In the genomic region with DNA sequence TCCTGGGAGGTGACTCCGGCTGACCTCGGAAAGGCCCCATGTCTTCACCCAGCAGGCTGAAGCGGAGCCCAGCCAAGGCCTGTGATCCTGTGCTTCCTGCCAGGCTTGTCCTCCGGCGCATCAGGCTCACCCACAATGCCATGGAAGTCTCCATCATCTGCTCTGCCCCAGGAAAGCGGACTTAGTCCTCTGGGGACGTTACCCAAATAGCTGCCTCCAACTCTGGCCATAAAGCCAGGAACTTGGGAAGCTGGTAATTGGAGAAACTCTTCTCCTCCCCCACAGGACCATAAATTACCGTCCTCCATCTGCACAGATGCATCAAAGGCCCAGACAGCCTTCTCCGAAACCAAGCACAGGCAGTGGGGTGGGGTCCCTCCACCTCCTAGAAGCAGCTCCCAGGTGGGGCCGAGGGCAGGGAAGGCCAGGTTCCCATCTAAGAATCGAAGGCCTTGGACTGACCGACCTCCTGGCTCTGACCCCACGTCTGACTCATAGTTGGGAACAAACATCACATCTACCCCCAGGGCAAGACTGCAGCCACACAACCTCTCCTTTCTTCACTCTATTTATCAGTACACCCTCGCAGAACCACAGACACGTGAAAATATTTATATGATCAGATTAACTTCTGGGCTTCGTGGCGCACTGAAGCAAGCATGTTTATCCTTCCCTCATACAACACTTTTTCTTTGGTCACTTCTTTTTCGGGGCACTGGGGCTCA, we compare ENCODE assay signal across 1 cellular context.
TF ChIP-seq lines count a peak whose summit lies in the region.

No MANE protein-coding gene starts in this region.

TF ChIP-seq in K562, 482 proteins besides CTCF, POLR2A, EP300 and RAD21 (continued from another document):
- TF ChIP-seq, protein P1, sequence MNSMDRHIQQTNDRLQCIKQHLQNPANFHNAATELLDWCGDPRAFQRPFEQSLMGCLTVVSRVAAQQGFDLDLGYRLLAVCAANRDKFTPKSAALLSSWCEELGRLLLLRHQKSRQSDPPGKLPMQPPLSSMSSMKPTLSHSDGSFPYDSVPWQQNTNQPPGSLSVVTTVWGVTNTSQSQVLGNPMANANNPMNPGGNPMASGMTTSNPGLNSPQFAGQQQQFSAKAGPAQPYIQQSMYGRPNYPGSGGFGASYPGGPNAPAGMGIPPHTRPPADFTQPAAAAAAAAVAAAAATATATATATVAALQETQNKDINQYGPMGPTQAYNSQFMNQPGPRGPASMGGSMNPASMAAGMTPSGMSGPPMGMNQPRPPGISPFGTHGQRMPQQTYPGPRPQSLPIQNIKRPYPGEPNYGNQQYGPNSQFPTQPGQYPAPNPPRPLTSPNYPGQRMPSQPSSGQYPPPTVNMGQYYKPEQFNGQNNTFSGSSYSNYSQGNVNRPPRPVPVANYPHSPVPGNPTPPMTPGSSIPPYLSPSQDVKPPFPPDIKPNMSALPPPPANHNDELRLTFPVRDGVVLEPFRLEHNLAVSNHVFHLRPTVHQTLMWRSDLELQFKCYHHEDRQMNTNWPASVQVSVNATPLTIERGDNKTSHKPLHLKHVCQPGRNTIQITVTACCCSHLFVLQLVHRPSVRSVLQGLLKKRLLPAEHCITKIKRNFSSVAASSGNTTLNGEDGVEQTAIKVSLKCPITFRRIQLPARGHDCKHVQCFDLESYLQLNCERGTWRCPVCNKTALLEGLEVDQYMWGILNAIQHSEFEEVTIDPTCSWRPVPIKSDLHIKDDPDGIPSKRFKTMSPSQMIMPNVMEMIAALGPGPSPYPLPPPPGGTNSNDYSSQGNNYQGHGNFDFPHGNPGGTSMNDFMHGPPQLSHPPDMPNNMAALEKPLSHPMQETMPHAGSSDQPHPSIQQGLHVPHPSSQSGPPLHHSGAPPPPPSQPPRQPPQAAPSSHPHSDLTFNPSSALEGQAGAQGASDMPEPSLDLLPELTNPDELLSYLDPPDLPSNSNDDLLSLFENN (IDR thresholded peaks at IDR 0.05; ENCODE audit: low read depth in 2 of 2, low read length in 2 of 2): no peak
- TF ChIP-seq ZNF583 (CRISPR knock-in tag; IDR thresholded peaks at IDR 0.05): no peak
- TF ChIP-seq RBM22 (IDR thresholded peaks at IDR 0.05; ENCODE audit: low read depth, low read length, poor library complexity, severe bottlenecking): no peak
- TF ChIP-seq, protein P2, sequence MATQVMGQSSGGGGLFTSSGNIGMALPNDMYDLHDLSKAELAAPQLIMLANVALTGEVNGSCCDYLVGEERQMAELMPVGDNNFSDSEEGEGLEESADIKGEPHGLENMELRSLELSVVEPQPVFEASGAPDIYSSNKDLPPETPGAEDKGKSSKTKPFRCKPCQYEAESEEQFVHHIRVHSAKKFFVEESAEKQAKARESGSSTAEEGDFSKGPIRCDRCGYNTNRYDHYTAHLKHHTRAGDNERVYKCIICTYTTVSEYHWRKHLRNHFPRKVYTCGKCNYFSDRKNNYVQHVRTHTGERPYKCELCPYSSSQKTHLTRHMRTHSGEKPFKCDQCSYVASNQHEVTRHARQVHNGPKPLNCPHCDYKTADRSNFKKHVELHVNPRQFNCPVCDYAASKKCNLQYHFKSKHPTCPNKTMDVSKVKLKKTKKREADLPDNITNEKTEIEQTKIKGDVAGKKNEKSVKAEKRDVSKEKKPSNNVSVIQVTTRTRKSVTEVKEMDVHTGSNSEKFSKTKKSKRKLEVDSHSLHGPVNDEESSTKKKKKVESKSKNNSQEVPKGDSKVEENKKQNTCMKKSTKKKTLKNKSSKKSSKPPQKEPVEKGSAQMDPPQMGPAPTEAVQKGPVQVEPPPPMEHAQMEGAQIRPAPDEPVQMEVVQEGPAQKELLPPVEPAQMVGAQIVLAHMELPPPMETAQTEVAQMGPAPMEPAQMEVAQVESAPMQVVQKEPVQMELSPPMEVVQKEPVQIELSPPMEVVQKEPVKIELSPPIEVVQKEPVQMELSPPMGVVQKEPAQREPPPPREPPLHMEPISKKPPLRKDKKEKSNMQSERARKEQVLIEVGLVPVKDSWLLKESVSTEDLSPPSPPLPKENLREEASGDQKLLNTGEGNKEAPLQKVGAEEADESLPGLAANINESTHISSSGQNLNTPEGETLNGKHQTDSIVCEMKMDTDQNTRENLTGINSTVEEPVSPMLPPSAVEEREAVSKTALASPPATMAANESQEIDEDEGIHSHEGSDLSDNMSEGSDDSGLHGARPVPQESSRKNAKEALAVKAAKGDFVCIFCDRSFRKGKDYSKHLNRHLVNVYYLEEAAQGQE (CRISPR knock-in tag; IDR thresholded peaks at IDR 0.05; ENCODE audit: low read depth): no peak
- no peak for TF ChIP-seq FOXK1 (CRISPR knock-in tag; IDR thresholded peaks at IDR 0.05; ENCODE audit: borderline replicate concordance)
- TF ChIP-seq SIN3B (IDR thresholded peaks at IDR 0.05; ENCODE audit: low read depth): no peak
- TF ChIP-seq, protein P3, sequence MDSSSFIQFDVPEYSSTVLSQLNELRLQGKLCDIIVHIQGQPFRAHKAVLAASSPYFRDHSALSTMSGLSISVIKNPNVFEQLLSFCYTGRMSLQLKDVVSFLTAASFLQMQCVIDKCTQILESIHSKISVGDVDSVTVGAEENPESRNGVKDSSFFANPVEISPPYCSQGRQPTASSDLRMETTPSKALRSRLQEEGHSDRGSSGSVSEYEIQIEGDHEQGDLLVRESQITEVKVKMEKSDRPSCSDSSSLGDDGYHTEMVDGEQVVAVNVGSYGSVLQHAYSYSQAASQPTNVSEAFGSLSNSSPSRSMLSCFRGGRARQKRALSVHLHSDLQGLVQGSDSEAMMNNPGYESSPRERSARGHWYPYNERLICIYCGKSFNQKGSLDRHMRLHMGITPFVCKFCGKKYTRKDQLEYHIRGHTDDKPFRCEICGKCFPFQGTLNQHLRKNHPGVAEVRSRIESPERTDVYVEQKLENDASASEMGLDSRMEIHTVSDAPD (CRISPR knock-in tag; IDR thresholded peaks at IDR 0.05): no peak
- TF ChIP-seq CTCFL (IDR thresholded peaks at IDR 0.05; ENCODE audit: borderline replicate concordance, insufficient read depth, low read depth, low read length, poor library complexity, severe bottlenecking): no peak
- no peak for TF ChIP-seq MLLT1 (IDR thresholded peaks at IDR 0.05)
- no peak for TF ChIP-seq BCOR (IDR thresholded peaks at IDR 0.05)
- TF ChIP-seq ZSCAN29 (IDR thresholded peaks at IDR 0.05): no peak
- no peak for TF ChIP-seq PPARD (CRISPR knock-in tag; IDR thresholded peaks at IDR 0.05)
- TF ChIP-seq ZNF75A (CRISPR knock-in tag; IDR thresholded peaks at IDR 0.05): no peak
- TF ChIP-seq MTA1 (IDR thresholded peaks at IDR 0.05; ENCODE audit: borderline replicate concordance): no peak
- no peak for TF ChIP-seq NUFIP1 (IDR thresholded peaks at IDR 0.05; ENCODE audit: partially characterized antibody)
- TF ChIP-seq SNAPC5 (CRISPR knock-in tag; IDR thresholded peaks at IDR 0.05): no peak
- TF ChIP-seq HNRNPH1 (optimal IDR thresholded peaks at IDR 0.05; ENCODE audit: low read depth, low read length): no peak
